1 cellular context compared by ENCODE assay signal in the genomic region with DNA sequence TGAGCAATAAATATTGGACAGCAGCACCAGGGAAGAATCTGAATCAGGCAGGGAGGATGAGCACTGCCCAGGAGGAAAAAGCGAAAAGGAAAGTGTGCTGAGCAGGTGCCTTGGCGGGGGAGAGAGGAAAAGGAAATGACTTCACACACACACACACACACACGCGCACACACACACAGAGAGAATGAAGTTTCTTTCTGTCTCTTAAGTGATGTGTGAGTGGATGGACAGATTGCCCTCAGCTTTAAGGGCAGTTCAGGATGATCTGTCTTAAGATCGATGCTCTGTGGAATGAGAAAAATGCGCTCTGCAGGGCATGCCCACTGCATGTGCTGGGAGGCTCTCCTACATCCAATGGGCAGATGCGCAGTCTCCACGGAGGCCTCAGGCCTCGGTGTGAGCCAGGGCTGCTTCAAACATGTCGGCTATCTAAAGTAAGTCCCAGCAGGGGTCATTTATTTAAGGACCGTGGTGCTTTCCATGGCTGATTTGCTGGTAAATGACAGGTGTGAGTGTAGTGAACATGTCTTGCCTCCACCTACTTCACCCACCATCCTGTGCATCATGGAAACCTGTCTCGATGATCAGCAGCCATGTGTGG.
TF ChIP-seq lines count a peak whose summit lies in the region.

No MANE protein-coding gene starts in this region.

TF ChIP-seq in HCT116, 20 proteins besides CTCF, POLR2A, EP300 and RAD21 (continued from another document):
- TF ChIP-seq, protein P1, sequence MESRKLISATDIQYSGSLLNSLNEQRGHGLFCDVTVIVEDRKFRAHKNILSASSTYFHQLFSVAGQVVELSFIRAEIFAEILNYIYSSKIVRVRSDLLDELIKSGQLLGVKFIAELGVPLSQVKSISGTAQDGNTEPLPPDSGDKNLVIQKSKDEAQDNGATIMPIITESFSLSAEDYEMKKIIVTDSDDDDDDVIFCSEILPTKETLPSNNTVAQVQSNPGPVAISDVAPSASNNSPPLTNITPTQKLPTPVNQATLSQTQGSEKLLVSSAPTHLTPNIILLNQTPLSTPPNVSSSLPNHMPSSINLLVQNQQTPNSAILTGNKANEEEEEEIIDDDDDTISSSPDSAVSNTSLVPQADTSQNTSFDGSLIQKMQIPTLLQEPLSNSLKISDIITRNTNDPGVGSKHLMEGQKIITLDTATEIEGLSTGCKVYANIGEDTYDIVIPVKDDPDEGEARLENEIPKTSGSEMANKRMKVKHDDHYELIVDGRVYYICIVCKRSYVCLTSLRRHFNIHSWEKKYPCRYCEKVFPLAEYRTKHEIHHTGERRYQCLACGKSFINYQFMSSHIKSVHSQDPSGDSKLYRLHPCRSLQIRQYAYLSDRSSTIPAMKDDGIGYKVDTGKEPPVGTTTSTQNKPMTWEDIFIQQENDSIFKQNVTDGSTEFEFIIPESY (IDR thresholded peaks at IDR 0.05; ENCODE audit: extremely low read depth, insufficient replicate concordance, low read length) = no peak
- TF ChIP-seq POLR2AphosphoS5 (IDR thresholded peaks at IDR 0.05; ENCODE audit: low read depth, low read length) = peak; percentile 89
- TF ChIP-seq JUND (IDR thresholded peaks at IDR 0.05) = no peak
- no peak for TF ChIP-seq CEBPB (IDR thresholded peaks at IDR 0.05; ENCODE audit: low read depth)
- TF ChIP-seq YY1 (IDR thresholded peaks at IDR 0.05; ENCODE audit: extremely low read depth, insufficient replicate concordance, low read depth, low read length) = no peak
